Comparison of ENCODE assay signal across 2 cellular contexts in genomic region chr4:37934609-37935008, GRCh38.
TF ChIP-seq lines count a peak whose summit lies in the region.

No MANE protein-coding gene starts in this region.

TF ChIP-seq in HepG2, 621 proteins besides CTCF, POLR2A, EP300 and RAD21:
- TF ChIP-seq ZBTB2 (CRISPR knock-in tag; IDR thresholded peaks at IDR 0.05; ENCODE audit: low read depth) (no peak), ZNF24 (IDR thresholded peaks at IDR 0.05) (no peak), ZNF12 (CRISPR knock-in tag; IDR thresholded peaks at IDR 0.05) (peak; percentile 88), ZFP91 (CRISPR knock-in tag; IDR thresholded peaks at IDR 0.05; ENCODE audit: borderline replicate concordance) (no peak), RBAK (CRISPR knock-in tag; IDR thresholded peaks at IDR 0.05) (peak; percentile 71; the same call in 1 of the 2 replicates)

TF ChIP-seq in K562, 482 proteins besides CTCF, POLR2A, EP300 and RAD21:
- TF ChIP-seq ZNF12 (CRISPR knock-in tag; IDR thresholded peaks at IDR 0.05) (peak; percentile 84), ZBTB17 (CRISPR knock-in tag; IDR thresholded peaks at IDR 0.05) (no peak)
